31 cellular contexts compared by ENCODE assay signal in the genomic region with DNA sequence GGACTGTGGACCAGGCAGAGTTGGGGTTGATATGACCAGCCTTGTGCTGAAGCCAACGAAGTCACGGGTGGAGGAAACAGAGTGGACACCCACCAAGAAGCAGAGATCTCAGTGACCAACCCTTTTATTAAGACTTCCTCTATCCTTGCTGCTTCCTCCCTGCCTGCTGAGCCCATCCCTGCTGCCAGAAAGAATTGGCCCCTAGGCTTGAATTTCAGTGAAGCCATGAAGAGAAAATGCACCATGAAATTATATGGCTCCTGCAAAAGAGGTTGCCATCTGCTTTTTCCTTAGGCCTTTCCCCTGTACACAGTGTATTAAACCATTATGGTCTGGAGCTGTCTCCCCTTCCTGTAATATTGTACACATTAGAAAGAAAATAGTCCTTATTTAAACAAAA.
"Had no signal": no experiment of that assay in that cellular context is flagged by ENCODE, and none has a peak within 500 bp of the region (broad histone marks: within the 10 kb centered on the region; RNA-seq: fewer than 3 reads in every experiment).

No MANE protein-coding gene starts in this region.

- ATAC-seq: activated CD4-positive, CD25-positive, alpha-beta regulatory T cell treated with anti-CD3 and anti-CD28 coated beads, Interleukin-2, amount 50 U/mL, for 24 hours; activated CD8-positive, alpha-beta memory T cell treated with anti-CD3 and anti-CD28 coated beads, Interleukin-2, amount 10 ng/mL, durations not matched to agents 7 days and 5 days; activated CD8-positive, alpha-beta T cell treated with anti-CD3 and anti-CD28 coated beads, Interleukin-2, amount 10 ng/mL, durations not matched to agents 7 days and 5 days; activated naive CD8-positive, alpha-beta T cell treated with anti-CD3 and anti-CD28 coated beads, Interleukin-2, amount 50 U/mL, for 24 hours; esophagus mucosa; T-helper 17 cell had no signal

- H3K9me3 ChIP-seq: adrenal gland, ascending aorta, breast epithelium, colonic mucosa had no signal

- H3K4me1 ChIP-seq: adrenal gland, ascending aorta, breast epithelium, colonic mucosa had no signal

- H3K4me3 ChIP-seq: adrenal gland, ascending aorta, breast epithelium, cardiac muscle cell, colonic mucosa, dorsolateral prefrontal cortex had no signal

- FAIRE-seq: frontal cortex had no signal

- DNase-seq: activated B cell treated with CpG ODN at 0.5 μM for 24 hours; activated CD4-positive, alpha-beta memory T cell treated with anti-CD3 and anti-CD28 coated beads for 36 hours; activated CD4-positive, alpha-beta T cell treated with anti-CD3 and anti-CD28 coated beads for 48 hours; activated CD4-positive, alpha-beta T cell treated with anti-CD3 and anti-CD28 coated beads, Interleukin-2, amount 50 U/mL, for 1 hour; activated CD8-positive, alpha-beta memory T cell treated with anti-CD3 and anti-CD28 coated beads, Interleukin-2, amount 10 ng/mL, durations not matched to agents 7 days and 5 days; activated CD8-positive, alpha-beta memory T cell treated with anti-CD3 and anti-CD28 coated beads, Interleukin-2, amount 50 U/mL, for 4 hours; activated CD8-positive, alpha-beta T cell treated with anti-CD3 and anti-CD28 coated beads, Interleukin-2, amount 10 ng/mL, durations not matched to agents 7 days and 5 days; activated effector memory CD4-positive, alpha-beta T cell treated with anti-CD3 and anti-CD28 coated beads, Interleukin-2, amount 50 U/mL, for 16 hours; activated naive CD4-positive, alpha-beta T cell treated with anti-CD3 and anti-CD28 coated beads for 36 hours; activated naive CD8-positive, alpha-beta T cell treated with anti-CD3 and anti-CD28 coated beads for 36 hours; activated naive CD8-positive, alpha-beta T cell treated with anti-CD3 and anti-CD28 coated beads, Interleukin-2, amount 50 U/mL, for 24 hours; activated T-cell treated with anti-CD3 and anti-CD28 coated beads, Interleukin-2, amount 50 U/mL, for 1 hour; activated T-cell treated with anti-CD3 and anti-CD28 coated beads, Interleukin-2, amount 50 U/mL, for 48 hours; adrenal gland; central memory CD4-positive, alpha-beta T cell; cerebellar nuclear complex; colonic mucosa; dorsolateral prefrontal cortex; effector memory CD4-positive, alpha-beta T cell; foreskin fibroblast; head of caudate nucleus; T-helper 1 cell; T-helper 17 cell; T1000; WERI-Rb-1 had no signal

- H3K27ac ChIP-seq: adrenal gland, ascending aorta, breast epithelium, cardiac muscle cell, colonic mucosa, dorsolateral prefrontal cortex, WERI-Rb-1 had no signal

- H3K36me3 ChIP-seq: adrenal gland, ascending aorta, breast epithelium, cardiac muscle cell, colonic mucosa, WERI-Rb-1 had no signal

- H3K27me3 ChIP-seq: adrenal gland, ascending aorta, breast epithelium, cardiac muscle cell, colonic mucosa had no signal
